Comparison of ENCODE assay signal across 18 cellular contexts in genomic region chr13:59373341-59373740, GRCh38.
"Had no signal": no experiment of that assay in that cellular context is flagged by ENCODE, and none has a peak within 500 bp of the region (broad histone marks: within the 10 kb centered on the region; RNA-seq: fewer than 3 reads in every experiment).

No MANE protein-coding gene starts in this region.

- ATAC-seq: SK-N-SH treated with all-trans-retinoic acid at 6 μM for 48 hours had no signal

- H3K9me3 ChIP-seq: SJCRH30 had no signal

- H3K36me3 ChIP-seq: SJCRH30 had no signal

- H3K4me3 ChIP-seq: SJCRH30 had no signal

- DNase-seq: KBM-7, MV-4-11, NCI-H1092, NCI-H1105 treated with DMSO at 0.1 percent for 48 hours, NCI-H1417 treated with DMSO at 0.1 percent for 48 hours, NCI-H146, NCI-H1694 treated with DMSO at 0.1 percent for 48 hours, NCI-H1930, NCI-H2081, NCI-H2107, NCI-H2227 treated with DMSO at 0.1 percent for 48 hours, NCI-H524, NCI-H526 treated with DMSO at 0.1 percent for 48 hours, NCI-H774, RPMI8226, SHP77 treated with DMSO at 0.1 percent for 48 hours, SJCRH30 had no signal

- H3K27me3 ChIP-seq: SJCRH30 had no signal

- H3K27ac ChIP-seq: SJCRH30 had no signal

- H3K4me1 ChIP-seq: SJCRH30 had no signal
